ENCODE assay signal across 8 cellular contexts in genomic region chr1:21936366-21937031, GRCh38. TPM values are rescaled to one million over a fixed set of nuclear protein-coding genes. Genes with fewer than 3 reads are reported as not detected.
DNase-seq lines count a peak whose midpoint lies in the region; ATAC-seq and TF ChIP-seq lines count a peak whose summit lies in the region.

No MANE protein-coding gene starts in this region.

- peak overlapping the region; percentile 97 for H3K27ac ChIP-seq in Panc1 (ENCODE audit: low read length)

- H3K4me1 ChIP-seq in Panc1 (ENCODE audit: control insufficient read depth, insufficient read depth, low read length): peaks cover 66% of the 10 kb centered on the region

- no peak for TF ChIP-seq CTCF in Panc1 (IDR thresholded peaks at IDR 0.05)
- TF ChIP-seq CTCF in epithelial cell of esophagus (IDR thresholded peaks at IDR 0.05; ENCODE audit: insufficient read depth, low read depth, low read length, missing control alignments): no peak
- no peak for TF ChIP-seq CTCF in omental fat pad (IDR thresholded peaks at IDR 0.05)
- no peak for TF ChIP-seq CTCF in GM13977 (IDR thresholded peaks at IDR 0.05; ENCODE audit: extremely low read depth, insufficient read depth, missing control alignments)

- no peaks in the 10 kb centered on the region for H3K27me3 ChIP-seq in Panc1 (ENCODE audit: control insufficient read depth, insufficient read depth, low read length)

- intact Hi-C loops in Panc1 (cut with micrococcal nuclease; ENCODE audit: unreplicated experiment): no loop called here

- DNase-seq in Panc1 (ENCODE audit: low read depth, low spot score): no peak
- peak; percentile 15 for DNase-seq in epithelial cell of esophagus (ENCODE audit: low read depth)
- DNase-seq in omental fat pad (ENCODE audit: low spot score): no peak
- no peak for DNase-seq in GM13977 (ENCODE audit: low spot score)
- no peak for DNase-seq in T-helper 9 cell
- DNase-seq in NCI-H2081 treated with DMSO at 0.1 percent for 48 hours (lab: John Stamatoyannopoulos, UW): no peak

- CTCF ChIA-PET in Panc1 (lab: Charles Lee): interaction anchor here (0.6 kb wide), 1 partner anchor 72 kb away, joined by 3 read pairs; no protein-coding TSS in a partner anchor

- H3K36me3 ChIP-seq in Panc1 (ENCODE audit: control insufficient read depth, insufficient read depth, low read length): no peaks in the 10 kb centered on the region; the same call in 1 of the 2 replicates

- peak overlapping the region; percentile 65 to 82 for H3K4me3 ChIP-seq in Panc1 (ENCODE audit: low read depth in 2 of 2, low read length in 2 of 2)
- peak overlapping the region; percentile 70 for H3K4me3 ChIP-seq in epithelial cell of esophagus (ENCODE audit: low read length)

- POLR2A ChIA-PET in Panc1 (lab: Charles Lee): no interaction called here

- ATAC-seq in GM18907 (IDR thresholded peaks at IDR 0.05; ENCODE audit: unreplicated experiment): peak; percentile 9
- ATAC-seq in Panc1: peak; percentile 5
- ATAC-seq in omental fat pad (ENCODE audit: low FRiP score): peak; percentile 3
- no peak for ATAC-seq in HG02610 (IDR thresholded peaks at IDR 0.05; ENCODE audit: unreplicated experiment)

- TSS peak; percentile 71 for BruUV-seq in Panc1 (replicated peaks; lab: Mats Ljungman, UMichigan)

- no peaks in the 10 kb centered on the region for H3K9me3 ChIP-seq in Panc1 (ENCODE audit: control insufficient read depth, insufficient read depth, low read depth, low read length)

- in situ Hi-C loops in Panc1 (cut with HindIII; ENCODE audit: low pct_unique_long_range_greater_than_20kb, low sequenced_read_pairs) (no loop called here), GM13977 (cut with MboI; ENCODE audit: low pct_unique_long_range_greater_than_20kb, low sequenced_read_pairs, unreplicated experiment) (no loop called here)

RNA-seq across cellular contexts. Expression of gene HSPG2, which starts 0.6 kb away (rescaled TPM):
- total RNA-seq in Panc1 (2021; ENCODE audit: unreplicated experiment) (171 TPM), omental fat pad (100 to 1,000 TPM in 3 of 4 donors, 10 to 100 TPM in 1; 66.0 to 496 (median 198) TPM)
- polyA plus RNA-seq in Panc1 (2012; ENCODE audit: insufficient read length): 324 TPM

RNA-seq across cellular contexts. Expression of gene CELA3B, which starts 40.3 kb away (rescaled TPM):
- total RNA-seq in Panc1 (2021; ENCODE audit: unreplicated experiment): 3.4 TPM
- not detected for polyA plus RNA-seq in Panc1 (2012; ENCODE audit: insufficient read length)
- total RNA-seq in omental fat pad: 1 to 10 TPM in 1 of 4 donors, not detected in 3; 2.0 TPM
